Comparison of ENCODE assay signal across 1 cellular context in the genomic region with DNA sequence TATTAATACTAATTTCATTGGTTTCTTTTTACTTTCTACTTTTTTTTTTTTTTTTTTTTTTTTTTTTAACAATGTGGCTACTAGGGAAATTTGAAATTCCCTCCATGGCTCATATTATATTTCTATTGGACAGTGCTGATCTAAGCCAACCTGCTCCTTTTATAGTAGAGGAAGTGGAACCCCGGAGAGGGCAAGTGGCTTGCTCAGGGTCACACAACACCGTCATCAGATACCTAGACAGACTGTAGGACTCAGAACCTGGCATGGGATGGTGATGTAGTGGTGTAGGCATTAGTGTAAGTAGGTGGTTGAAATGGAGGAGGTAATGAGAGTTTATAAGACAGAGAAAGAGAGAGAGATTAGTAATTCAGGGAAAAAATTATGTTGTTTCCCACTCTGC.
TF ChIP-seq lines count a peak whose summit lies in the region.

No MANE protein-coding gene starts in this region.

TF ChIP-seq in GM23338, 12 proteins besides CTCF, POLR2A, EP300 and RAD21 (continued from another document):
- TF ChIP-seq ZNF462 (CRISPR knock-in tag; IDR thresholded peaks at IDR 0.05) (no peak), JUNB (IDR thresholded peaks at IDR 0.05; ENCODE audit: unreplicated experiment) (no peak), REST (IDR thresholded peaks at IDR 0.05; ENCODE audit: unreplicated experiment) (no peak), POLR2AphosphoS5 (IDR thresholded peaks at IDR 0.05; ENCODE audit: low read depth) (no peak), ZNF331 (CRISPR knock-in tag; IDR thresholded peaks at IDR 0.05; ENCODE audit: low read depth) (no peak), STAT1 (IDR thresholded peaks at IDR 0.05; ENCODE audit: unreplicated experiment) (no peak), EZH2phosphoT487 (IDR thresholded peaks at IDR 0.05; ENCODE audit: unreplicated experiment) (no peak), NANOG (IDR thresholded peaks at IDR 0.05; ENCODE audit: borderline replicate concordance) (no peak), CREB1 (CRISPR knock-in tag; IDR thresholded peaks at IDR 0.05; ENCODE audit: low read depth) (no peak)
- TF ChIP-seq, protein P1, sequence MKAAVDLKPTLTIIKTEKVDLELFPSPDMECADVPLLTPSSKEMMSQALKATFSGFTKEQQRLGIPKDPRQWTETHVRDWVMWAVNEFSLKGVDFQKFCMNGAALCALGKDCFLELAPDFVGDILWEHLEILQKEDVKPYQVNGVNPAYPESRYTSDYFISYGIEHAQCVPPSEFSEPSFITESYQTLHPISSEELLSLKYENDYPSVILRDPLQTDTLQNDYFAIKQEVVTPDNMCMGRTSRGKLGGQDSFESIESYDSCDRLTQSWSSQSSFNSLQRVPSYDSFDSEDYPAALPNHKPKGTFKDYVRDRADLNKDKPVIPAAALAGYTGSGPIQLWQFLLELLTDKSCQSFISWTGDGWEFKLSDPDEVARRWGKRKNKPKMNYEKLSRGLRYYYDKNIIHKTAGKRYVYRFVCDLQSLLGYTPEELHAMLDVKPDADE (IDR thresholded peaks at IDR 0.05), result no peak
